Comparison of ENCODE assay signal across 1 cellular context in the genomic region with DNA sequence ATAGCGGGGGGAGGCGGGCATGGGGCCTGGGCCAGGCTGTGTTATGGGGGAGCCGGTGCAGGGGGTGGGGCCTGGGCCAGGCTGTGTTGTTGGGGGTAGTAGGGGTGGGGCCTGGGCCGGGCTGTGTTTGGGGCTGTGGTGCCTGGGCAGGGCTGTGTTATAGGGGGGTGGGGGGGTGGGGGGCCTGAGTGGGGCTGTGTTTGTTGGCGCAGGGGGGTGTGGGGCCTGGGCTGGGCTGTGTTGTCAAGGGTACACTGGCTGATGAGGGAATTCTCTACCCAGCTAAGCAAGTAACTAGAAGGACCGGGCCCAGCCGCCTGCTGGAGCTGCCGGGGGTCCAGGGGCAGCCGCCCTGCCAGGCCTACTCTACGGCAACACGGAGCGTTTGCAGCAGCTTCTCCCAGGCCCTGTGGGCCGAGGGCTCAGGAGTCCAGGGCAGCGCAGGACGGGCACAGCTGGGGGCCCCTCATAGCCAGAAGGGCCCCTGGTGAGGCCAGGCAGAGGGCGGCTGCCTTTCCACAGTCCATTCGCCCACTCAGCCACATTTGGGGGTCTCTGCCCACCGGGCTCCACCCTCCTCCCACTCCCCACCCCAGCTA.
TF ChIP-seq lines count a peak whose summit lies in the region.

No MANE protein-coding gene starts in this region.

TF ChIP-seq in HCT116, 20 proteins besides CTCF, POLR2A, EP300 and RAD21:
- no peak for TF ChIP-seq JUND (IDR thresholded peaks at IDR 0.05)
- TF ChIP-seq ZFX (IDR thresholded peaks at IDR 0.05): no peak
- TF ChIP-seq EZH2phosphoT487 (IDR thresholded peaks at IDR 0.05; ENCODE audit: borderline replicate concordance): no peak
- no peak for TF ChIP-seq CEBPB (IDR thresholded peaks at IDR 0.05; ENCODE audit: low read depth)
- no peak for TF ChIP-seq SIN3A (IDR thresholded peaks at IDR 0.05; ENCODE audit: low read depth)
- TF ChIP-seq POLR2AphosphoS5 (IDR thresholded peaks at IDR 0.05; ENCODE audit: low read depth, low read length): no peak
- TF ChIP-seq YY1 (IDR thresholded peaks at IDR 0.05; ENCODE audit: extremely low read depth, insufficient replicate concordance, low read depth, low read length): no peak
- no peak for TF ChIP-seq TCF7L2 (IDR thresholded peaks at IDR 0.05; ENCODE audit: borderline replicate concordance, extremely low read depth, insufficient read depth, insufficient read length)
- TF ChIP-seq ZNF274 (IDR thresholded peaks at IDR 0.05; ENCODE audit: low read depth, low read length): no peak
- TF ChIP-seq SRF (IDR thresholded peaks at IDR 0.05; ENCODE audit: low read depth): no peak
- no peak for TF ChIP-seq FOSL1 (IDR thresholded peaks at IDR 0.05; ENCODE audit: low read depth)
- TF ChIP-seq CBX3 (IDR thresholded peaks at IDR 0.05; ENCODE audit: low read depth): no peak
- TF ChIP-seq, protein P1, sequence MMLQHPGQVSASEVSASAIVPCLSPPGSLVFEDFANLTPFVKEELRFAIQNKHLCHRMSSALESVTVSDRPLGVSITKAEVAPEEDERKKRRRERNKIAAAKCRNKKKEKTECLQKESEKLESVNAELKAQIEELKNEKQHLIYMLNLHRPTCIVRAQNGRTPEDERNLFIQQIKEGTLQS (IDR thresholded peaks at IDR 0.05): no peak
- TF ChIP-seq EGR1 (IDR thresholded peaks at IDR 0.05; ENCODE audit: low read depth): no peak
TF ChIP-seq in HCT116: peak in this region for 0.
